Comparison of ENCODE assay signal across 16 cellular contexts in the genomic region with DNA sequence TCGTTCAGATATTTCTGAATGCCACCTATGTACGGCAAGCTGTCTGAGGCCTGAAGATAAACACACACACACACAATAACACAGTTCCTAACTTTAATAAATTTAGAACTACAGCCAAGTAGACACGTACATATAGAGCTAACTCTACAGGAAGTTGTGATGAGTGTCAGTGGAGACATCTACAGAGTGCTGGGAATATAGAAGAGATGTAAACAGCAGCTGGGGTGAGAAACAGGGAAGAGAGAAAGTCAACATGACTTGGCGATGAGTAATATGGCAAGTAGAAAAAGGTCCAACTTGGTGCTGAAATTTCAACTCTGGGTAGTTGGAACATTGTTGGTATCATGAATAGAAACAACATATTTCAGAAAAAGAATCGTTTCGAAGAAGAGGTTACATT.
DNase-seq lines count a peak whose midpoint lies in the region; ATAC-seq and TF ChIP-seq lines count a peak whose summit lies in the region.
"Had no signal": no experiment of that assay in that cellular context is flagged by ENCODE, and none has a peak within 500 bp of the region (broad histone marks: within the 10 kb centered on the region; RNA-seq: fewer than 3 reads in every experiment).

No MANE protein-coding gene starts in this region.

- H3K27ac ChIP-seq in colonic mucosa: no peak overlapping the region
- H3K27ac ChIP-seq: PC-9 had no signal

- H3K9me3 ChIP-seq in colonic mucosa: no peaks in the 10 kb centered on the region
- H3K9me3 ChIP-seq: SK-N-SH had no signal

- ATAC-seq in HG03457 (IDR thresholded peaks at IDR 0.05; ENCODE audit: unreplicated experiment) (no peak), HG03159 (IDR thresholded peaks at IDR 0.05; ENCODE audit: unreplicated experiment) (no peak)
- ATAC-seq: Right ventricle myocardium inferior had no signal

- no peak overlapping the region for H3K4me3 ChIP-seq in colonic mucosa
- H3K4me3 ChIP-seq: PC-9 had no signal

- H3K9ac ChIP-seq in colonic mucosa (ENCODE audit: low read depth in 2 of 2, low read length in 2 of 2): no peak overlapping the region
- H3K9ac ChIP-seq: SK-N-SH had no signal

- H3K4me1 ChIP-seq in colonic mucosa: no peaks in the 10 kb centered on the region

- H3K27me3 ChIP-seq in colonic mucosa: no peaks in the 10 kb centered on the region

- no peaks in the 10 kb centered on the region for H3K36me3 ChIP-seq in colonic mucosa

- DNase-seq in Daoy (ENCODE audit: low read depth): peak; percentile 25
- peak; percentile 69 for DNase-seq in HT1080 (ENCODE audit: low read depth)
- peak; percentile 4 for DNase-seq in amniotic epithelial cell (ENCODE audit: low read depth)
- peak; percentile 14 for DNase-seq in kidney tubule cell (ENCODE audit: low spot score)
- DNase-seq in colonic mucosa: no peak
- DNase-seq: COR-L47, DMS153, NCI-H1092, NCI-H1694, NCI-H2107, NCI-H69, PC-9, SK-N-SH had no signal

- intact Hi-C loops in colonic mucosa (cut with DNase I): no loop called here

- TF ChIP-seq CTCF in colonic mucosa (IDR thresholded peaks at IDR 0.05): no peak
